In the genomic region with DNA sequence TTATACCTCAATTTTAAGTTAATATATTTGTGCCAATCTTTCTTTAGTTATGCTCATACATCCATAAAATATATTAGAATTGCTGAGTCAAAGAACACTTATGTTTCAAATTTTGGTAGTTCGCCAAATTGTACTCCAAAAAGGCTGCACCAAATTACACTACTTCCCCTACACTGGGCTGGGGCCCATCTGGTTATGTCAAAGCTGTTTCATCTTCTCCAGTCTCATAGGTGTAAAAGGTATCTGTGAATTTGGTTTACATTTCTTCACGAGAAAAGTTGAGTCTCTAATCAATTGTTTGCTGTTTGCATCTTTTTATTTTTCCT, we compare ENCODE assay signal across 2 cellular contexts.
TF ChIP-seq lines count a peak whose summit lies in the region.

No MANE protein-coding gene starts in this region.

TF ChIP-seq in H1, 55 proteins besides CTCF, POLR2A, EP300 and RAD21:
- TF ChIP-seq TBP (IDR thresholded peaks at IDR 0.05; ENCODE audit: low read depth, low read length) = no peak
- no peak for TF ChIP-seq POLR2AphosphoS5 (IDR thresholded peaks at IDR 0.05; ENCODE audit: low read depth, low read length)
- no peak for TF ChIP-seq GTF2F1 (IDR thresholded peaks at IDR 0.05; ENCODE audit: borderline replicate concordance, low read depth, low read length)

TF ChIP-seq in GM12891, 5 proteins besides CTCF, POLR2A, EP300 and RAD21:
- TF ChIP-seq POU2F2 (IDR thresholded peaks at IDR 0.05; ENCODE audit: low read depth, low read length) (no peak), TAF1 (IDR thresholded peaks at IDR 0.05; ENCODE audit: low read depth, low read length) (no peak), SPI1 (IDR thresholded peaks at IDR 0.05; ENCODE audit: low read depth, low read length) (no peak), POLR2AphosphoS5 (IDR thresholded peaks at IDR 0.05; ENCODE audit: low read depth, low read length) (no peak), PAX5 (IDR thresholded peaks at IDR 0.05; ENCODE audit: insufficient read depth, low read length, severe bottlenecking) (no peak)
